20 cellular contexts compared by ENCODE assay signal in genomic region chr4:69858683-69859082, GRCh38. TPM values are rescaled to one million over a fixed set of nuclear protein-coding genes. Genes with fewer than 3 reads are reported as not detected.
DNase-seq lines count a peak whose midpoint lies in the region; ATAC-seq and TF ChIP-seq lines count a peak whose summit lies in the region.
"Had no signal": no experiment of that assay in that cellular context is flagged by ENCODE, and none has a peak within 500 bp of the region (broad histone marks: within the 10 kb centered on the region; RNA-seq: fewer than 3 reads in every experiment).

No MANE protein-coding gene starts in this region.

- H3K4me3 Mint-ChIP-seq in GM23338 = no peak overlapping the region
- H3K4me3 Mint-ChIP-seq: activated naive CD4-positive, alpha-beta T cell treated with anti-CD3 and anti-CD28 coated beads, Interleukin-2, amount 50 U/mL, for 24 hours; stimulated activated memory B cell treated with anti-CD40 and anti-IgM and Interleukin-4, amounts not matched to agents 10 μg/mL and 1 μg/mL and 100 μg/mL, for 72 hours had no signal

- H2AFZ ChIP-seq in hepatocyte (no peak overlapping the region), GM23338 (no peak overlapping the region)

- peak overlapping the region; percentile 48 for H3K27ac ChIP-seq in hepatocyte
- no peak overlapping the region for H3K27ac ChIP-seq in tibial nerve
- no peak overlapping the region for H3K27ac ChIP-seq in GM23338 (ENCODE audit: low read depth)
- H3K27ac ChIP-seq: colonic mucosa, gastrocnemius medialis, HL-60, lower lobe of right lung had no signal

- H3K9me3 ChIP-seq in hepatocyte (ENCODE audit: low read depth) (no peaks in the 10 kb centered on the region), tibial nerve (no peaks in the 10 kb centered on the region)
- H3K9me3 ChIP-seq: colonic mucosa, gastrocnemius medialis, lower lobe of right lung had no signal

- no peak overlapping the region for H3K4me3 ChIP-seq in hepatocyte
- H3K4me3 ChIP-seq in tibial nerve = no peak overlapping the region
- H3K4me3 ChIP-seq in GM23338 = no peak overlapping the region
- H3K4me3 ChIP-seq: colonic mucosa, gastrocnemius medialis, lower lobe of right lung had no signal

- peak; percentile 90 for DNase-seq in COR-L47 (lab: John Stamatoyannopoulos, UW)
- DNase-seq in NCI-H1436 (lab: John Stamatoyannopoulos, UW) = peak; percentile 58
- DNase-seq in hepatocyte (ENCODE audit: low spot score) = peak; percentile 13
- no peak for DNase-seq in head of caudate nucleus
- DNase-seq in tibial nerve (ENCODE audit: low spot score in 2 of 2) = no peak
- no peak for DNase-seq in GM23338 (ENCODE audit: low spot score)
- DNase-seq in GOT3 (lab: John Stamatoyannopoulos, UW) = no peak
- DNase-seq: colonic mucosa; gastrocnemius medialis; GF-D8; lower lobe of right lung; MV-4-11; occipital lobe; stimulated activated CD4-positive, alpha-beta T cell treated with anti-CD3 and anti-CD28 coated beads, Interleukin-1b, Interleukin-23, amount 100 ng/mL, for 48 hours had no signal

- H3K4me2 ChIP-seq in hepatocyte = peak overlapping the region; percentile 60
- no peak overlapping the region for H3K4me2 ChIP-seq in GM23338

- intact Hi-C loops in head of caudate nucleus (cut with DNase I) = no loop called here

- no peak overlapping the region for H3K27ac Mint-ChIP-seq in GM23338
- H3K27ac Mint-ChIP-seq: activated naive CD4-positive, alpha-beta T cell treated with anti-CD3 and anti-CD28 coated beads, Interleukin-2, amount 50 U/mL, for 24 hours; stimulated activated memory B cell treated with anti-CD40 and anti-IgM and Interleukin-4, amounts not matched to agents 10 μg/mL and 1 μg/mL and 100 μg/mL, for 72 hours had no signal

- TF ChIP-seq POLR2A in tibial nerve (IDR thresholded peaks at IDR 0.05) = no peak

- 37% methylated on average over 1 of the region's 1 CpG for WGBS in hepatocyte (ENCODE audit: low lambda C conversion rate, missing lambda C conversion rate)
- WGBS in tibial nerve, 2 donors = 7 to 8% methylated on average over 1 of the region's 1 CpG

- no peaks in the 10 kb centered on the region for H3K27me3 ChIP-seq in hepatocyte
- H3K27me3 ChIP-seq in tibial nerve = no peaks in the 10 kb centered on the region
- H3K27me3 ChIP-seq in GM23338 (ENCODE audit: insufficient read depth) = no peaks in the 10 kb centered on the region
- H3K27me3 ChIP-seq: colonic mucosa, gastrocnemius medialis had no signal

- no peaks in the 10 kb centered on the region for H3K9me3 Mint-ChIP-seq in GM23338
- H3K9me3 Mint-ChIP-seq: activated naive CD4-positive, alpha-beta T cell treated with anti-CD3 and anti-CD28 coated beads, Interleukin-2, amount 50 U/mL, for 24 hours; stimulated activated memory B cell treated with anti-CD40 and anti-IgM and Interleukin-4, amounts not matched to agents 10 μg/mL and 1 μg/mL and 100 μg/mL, for 72 hours had no signal

- no peaks in the 10 kb centered on the region for H3K27me3 Mint-ChIP-seq in GM23338 (ENCODE audit: insufficient read depth, low read depth, poor library complexity)
- H3K27me3 Mint-ChIP-seq: stimulated activated memory B cell treated with anti-CD40 and anti-IgM and Interleukin-4, amounts not matched to agents 10 μg/mL and 1 μg/mL and 100 μg/mL, for 72 hours had no signal

- peaks cover 15% of the 10 kb centered on the region for H3K4me1 ChIP-seq in hepatocyte (ENCODE audit: insufficient read depth)
- no peaks in the 10 kb centered on the region for H3K4me1 ChIP-seq in tibial nerve
- H3K4me1 ChIP-seq in GM23338 (ENCODE audit: insufficient read depth) = no peaks in the 10 kb centered on the region
- H3K4me1 ChIP-seq: colonic mucosa, gastrocnemius medialis, lower lobe of right lung had no signal

- ATAC-seq in SK-N-SH treated with all-trans-retinoic acid at 6 μM for 48 hours (peak; percentile 58), GM23338 (no peak)
- ATAC-seq: gastrocnemius medialis; stimulated activated memory B cell treated with anti-CD40 and anti-IgM and Interleukin-4, amounts not matched to agents 10 μg/mL and 1 μg/mL and 100 μg/mL, for 72 hours had no signal

- H3K4me1 Mint-ChIP-seq in GM23338 = no peaks in the 10 kb centered on the region
- H3K4me1 Mint-ChIP-seq: activated naive CD4-positive, alpha-beta T cell treated with anti-CD3 and anti-CD28 coated beads, Interleukin-2, amount 50 U/mL, for 24 hours; stimulated activated memory B cell treated with anti-CD40 and anti-IgM and Interleukin-4, amounts not matched to agents 10 μg/mL and 1 μg/mL and 100 μg/mL, for 72 hours had no signal

- H3K36me3 Mint-ChIP-seq in GM23338 (ENCODE audit: low read depth) = no peaks in the 10 kb centered on the region
- H3K36me3 Mint-ChIP-seq: stimulated activated memory B cell treated with anti-CD40 and anti-IgM and Interleukin-4, amounts not matched to agents 10 μg/mL and 1 μg/mL and 100 μg/mL, for 72 hours had no signal

- H4K20me1 ChIP-seq in hepatocyte (ENCODE audit: insufficient read depth, poor library complexity, severe bottlenecking) (no peaks in the 10 kb centered on the region), GM23338 (replicated peaks; ENCODE audit: insufficient read depth) (no peaks in the 10 kb centered on the region)

- H3F3A ChIP-seq in GM23338 (replicated peaks; ENCODE audit: low read depth) = no peaks in the 10 kb centered on the region

- H3K9me2 ChIP-seq in hepatocyte (replicated peaks; ENCODE audit: insufficient read depth) (no peaks in the 10 kb centered on the region), GM23338 (ENCODE audit: insufficient read depth) (no peaks in the 10 kb centered on the region)

- H3K36me3 ChIP-seq in hepatocyte (replicated peaks; ENCODE audit: insufficient read depth, low read depth) (no peaks in the 10 kb centered on the region), tibial nerve (no peaks in the 10 kb centered on the region), GM23338 (ENCODE audit: insufficient read depth) (no peaks in the 10 kb centered on the region)
- H3K36me3 ChIP-seq: colonic mucosa, gastrocnemius medialis, lower lobe of right lung had no signal

- TF ChIP-seq CTCF in hepatocyte (IDR thresholded peaks at IDR 0.05; ENCODE audit: poor library complexity) (no peak), tibial nerve (IDR thresholded peaks at IDR 0.05) (no peak), GM23338 (conservative IDR thresholded peaks at IDR 0.05; ENCODE audit: low read depth in 2 of 2) (no peak)

- peaks cover 10% of the 10 kb centered on the region for H3K79me2 ChIP-seq in hepatocyte
- no peaks in the 10 kb centered on the region for H3K79me2 ChIP-seq in GM23338 (replicated peaks; ENCODE audit: insufficient read depth)

- TF ChIP-seq EP300 in tibial nerve (IDR thresholded peaks at IDR 0.05) = no peak

TF ChIP-seq in SK-N-SH treated with all-trans-retinoic acid at 6 μM for 48 hours, 23 proteins besides CTCF, POLR2A, EP300 and RAD21 (continues in another document):
- no peak for TF ChIP-seq OSR1 (CRISPR knock-in tag; IDR thresholded peaks at IDR 0.05)
- TF ChIP-seq GLIS3 (CRISPR knock-in tag; IDR thresholded peaks at IDR 0.05) = no peak
- TF ChIP-seq CREB5 (CRISPR knock-in tag; IDR thresholded peaks at IDR 0.05; ENCODE audit: low read depth) = no peak

TF ChIP-seq in GM23338, 12 proteins besides CTCF, POLR2A, EP300 and RAD21 (continues in another document):
- TF ChIP-seq JUNB (IDR thresholded peaks at IDR 0.05; ENCODE audit: unreplicated experiment) (no peak), STAT1 (IDR thresholded peaks at IDR 0.05; ENCODE audit: unreplicated experiment) (no peak), ZNF114 (CRISPR knock-in tag; IDR thresholded peaks at IDR 0.05) (no peak), POLR2AphosphoS5 (IDR thresholded peaks at IDR 0.05; ENCODE audit: low read depth) (no peak), NANOG (IDR thresholded peaks at IDR 0.05; ENCODE audit: borderline replicate concordance) (no peak)

RNA-seq across cellular contexts. Expression of gene SULT1E1, which starts 1.3 kb away (rescaled TPM):
- total RNA-seq in hepatocyte (69.8 and 72.5 TPM in 2 replicates), tibial nerve (not detected)
- polyA plus RNA-seq in hepatocyte (30.8 and 42.1 TPM in 2 replicates), GM23338 (2016; fragmentation: Nextera tagmentation; extraction: Ambion mirVana) (not detected in 2 replicates)
- 0.12 TPM in 1 of 2 replicates, not detected in the other for total RNA-seq in GM23338 (2014; rRNA removed; shearing (Covaris generic))
- total RNA-seq: gastrocnemius medialis; OCI-LY7; T-helper 2 cell treated with Interferon-gamma antibody and Interleukin-4, amounts not matched to agents 100 ng/mL and 5 ng/mL, for 36 hours had no signal

Comparison
In these comparisons a context has a peak if more than half of its experiments do, and no peak if none do; other contexts are left out.
1. DNase-seq: peak in COR-L47 (single experiment), NCI-H1436 (single experiment) and hepatocyte (single experiment); none in head of caudate nucleus (0 of 42), tibial nerve (0 of 2), GM23338 (single experiment) and GOT3 (single experiment).
2. RNA of gene SULT1E1, which starts 1.3 kb away (total RNA-seq): 69.8 to 72.5 TPM in hepatocyte; not detected in tibial nerve and 0.12 TPM in GM23338; every median in the first group is over 10 times any median in the second.